In the genomic region with DNA sequence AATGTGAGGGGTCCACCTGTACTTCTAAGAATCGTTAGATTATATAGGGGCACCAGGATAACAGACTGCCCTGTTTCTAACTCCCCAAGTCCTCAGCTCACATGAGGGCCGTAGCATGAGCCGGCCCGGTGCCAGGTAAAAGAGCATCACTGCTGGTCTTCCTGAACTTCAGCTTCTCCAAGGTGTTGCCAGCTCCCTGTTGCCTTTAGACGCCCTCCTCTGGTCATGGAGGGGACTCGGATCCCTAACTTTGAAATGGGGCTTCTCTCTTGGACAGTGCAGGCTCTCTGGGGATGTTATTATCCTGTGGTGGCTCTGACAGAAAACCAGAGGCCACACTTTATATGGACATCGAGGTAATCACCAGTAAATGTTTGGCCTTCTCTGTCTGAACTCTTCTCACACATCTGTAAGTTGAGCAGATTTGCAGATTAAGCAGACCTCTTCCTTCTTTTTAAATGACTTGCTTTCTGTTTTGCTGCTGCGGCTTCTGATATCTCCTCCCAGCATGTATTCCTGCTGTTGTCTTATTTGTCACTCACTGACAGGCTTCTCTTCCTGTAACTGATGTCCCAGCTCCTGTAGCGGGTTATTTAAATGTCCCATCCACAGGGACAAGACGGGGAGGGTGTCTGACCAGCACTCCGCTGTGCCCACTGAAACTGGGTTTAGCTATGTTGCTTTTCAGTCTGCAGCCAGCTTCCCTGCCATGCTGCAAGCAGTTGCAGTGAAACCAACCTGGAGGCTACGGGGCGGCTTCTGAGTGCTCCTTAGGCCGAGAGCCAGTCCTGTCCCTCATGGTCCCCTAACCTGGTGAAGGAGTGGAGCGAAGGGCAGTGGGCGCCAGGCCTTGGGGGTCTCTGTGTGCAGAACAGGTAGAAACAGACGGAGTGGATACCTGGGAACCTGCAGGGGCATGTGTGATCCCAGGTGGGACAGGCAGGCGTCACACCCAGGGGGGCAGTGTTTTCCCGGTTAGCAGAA, we compare ENCODE assay signal across 9 cellular contexts. TPM values are rescaled to one million over a fixed set of nuclear protein-coding genes. Genes with fewer than 3 reads are reported as not detected.
DNase-seq lines count a peak whose midpoint lies in the region; ATAC-seq and TF ChIP-seq lines count a peak whose summit lies in the region.
"Had no signal": no experiment of that assay in that cellular context is flagged by ENCODE, and none has a peak within 500 bp of the region (broad histone marks: within the 10 kb centered on the region; RNA-seq: fewer than 3 reads in every experiment).

No MANE protein-coding gene starts in this region.

- no peak overlapping the region for H3K4me2 ChIP-seq in GM23248 (ENCODE audit: unreplicated experiment)

- ATAC-seq in GM21529 (IDR thresholded peaks at IDR 0.05; ENCODE audit: unreplicated experiment) = no peak
- no peak for ATAC-seq in GM21447 (IDR thresholded peaks at IDR 0.05; ENCODE audit: unreplicated experiment)
- ATAC-seq: left lung had no signal

- H3K27me3 ChIP-seq in A673 (replicated peaks; ENCODE audit: insufficient read depth, low read depth, low read length, poor library complexity) = no peaks in the 10 kb centered on the region
- H3K27me3 ChIP-seq in GM23248 (replicated peaks; ENCODE audit: insufficient read depth) = no peaks in the 10 kb centered on the region
- H3K27me3 ChIP-seq: left lung had no signal

- 89% methylated on average over 19 of the region's 19 CpGs for WGBS in GM23248 (ENCODE audit: low coverage in 1 of 2, low lambda C conversion rate in 2 of 2, missing lambda C conversion rate in 2 of 2), 2 experiments

- no peaks in the 10 kb centered on the region for H3K36me3 ChIP-seq in A673 (ENCODE audit: insufficient read depth, low read length, poor library complexity, severe bottlenecking)
- no peaks in the 10 kb centered on the region; the same call in 1 of the 2 replicates for H3K36me3 ChIP-seq in GM23248 (ENCODE audit: low read depth)

- TF ChIP-seq CTCF in A673 (conservative IDR thresholded peaks at IDR 0.05; ENCODE audit: low read depth, low read length) = peak; percentile 50

- peaks cover 100% of the 10 kb centered on the region for H3K79me2 ChIP-seq in GM23248 (ENCODE audit: insufficient read depth)

- H3K4me3 ChIP-seq in A673 (ENCODE audit: low read depth, low read length, poor library complexity, severe bottlenecking) (no peak overlapping the region), GM23248 (no peak overlapping the region)
- H3K4me3 ChIP-seq: left lung had no signal

- H3K4me3 Mint-ChIP-seq in activated CD4-positive, alpha-beta memory T cell treated with anti-CD3 and anti-CD28 coated beads for 36 hours = no peak overlapping the region

- in situ Hi-C loops in GM23248 (cut with MboI) = no loop called here

- no peaks in the 10 kb centered on the region for H3K9me2 ChIP-seq in GM23248 (ENCODE audit: insufficient read depth)

- H3K4me1 Mint-ChIP-seq in activated CD4-positive, alpha-beta memory T cell treated with anti-CD3 and anti-CD28 coated beads for 36 hours (ENCODE audit: low read depth) = peaks cover 86% of the 10 kb centered on the region

- no peaks in the 10 kb centered on the region for H3K9me3 Mint-ChIP-seq in activated CD4-positive, alpha-beta memory T cell treated with anti-CD3 and anti-CD28 coated beads for 36 hours

- H3K27ac ChIP-seq in A673 (ENCODE audit: low read depth, low read length, poor library complexity, severe bottlenecking) (peak overlapping the region; percentile 53), GM23248 (no peak overlapping the region)

- H3K27me3 Mint-ChIP-seq in activated CD4-positive, alpha-beta memory T cell treated with anti-CD3 and anti-CD28 coated beads for 36 hours = no peaks in the 10 kb centered on the region

- H4K20me1 ChIP-seq in GM23248 (ENCODE audit: insufficient read depth) = no peaks in the 10 kb centered on the region

- intact Hi-C loops in A673 (cut with micrococcal nuclease; ENCODE audit: unreplicated experiment) = no loop called here
- intact Hi-C loops in activated CD4-positive, alpha-beta memory T cell treated with anti-CD3 and anti-CD28 coated beads for 36 hours (cut with micrococcal nuclease) = loop anchor here (2.0 kb wide), 1 partner anchor 17 kb away; no protein-coding TSS in a partner anchor

- DNase-seq in A673 (ENCODE audit: low spot score) = no peak
- DNase-seq in GM23248 = peak; percentile 31
- no peak for DNase-seq in activated CD4-positive, alpha-beta memory T cell treated with anti-CD3 and anti-CD28 coated beads for 36 hours
- peak; percentile 64 for DNase-seq in iPS-NIHi11 (ENCODE audit: low spot score)
- DNase-seq in anterior cingulate cortex (lab: John Stamatoyannopoulos, UW) = no peak
- DNase-seq in DMS79 (lab: John Stamatoyannopoulos, UW) = no peak

- H3K36me3 Mint-ChIP-seq in activated CD4-positive, alpha-beta memory T cell treated with anti-CD3 and anti-CD28 coated beads for 36 hours = peaks cover 15% of the 10 kb centered on the region

- H3K27ac Mint-ChIP-seq in activated CD4-positive, alpha-beta memory T cell treated with anti-CD3 and anti-CD28 coated beads for 36 hours = peak overlapping the region; percentile 61

- H3K9me3 ChIP-seq in A673 (ENCODE audit: low read depth, low read length, poor library complexity, severe bottlenecking) (no peaks in the 10 kb centered on the region), GM23248 (ENCODE audit: low read depth) (no peaks in the 10 kb centered on the region)
- H3K9me3 ChIP-seq: left lung had no signal

- 0 out of 2 replicates have a peak, but pooled peaks cover 5% of the 10 kb centered on the region for H3F3A ChIP-seq in GM23248 (ENCODE audit: insufficient read depth)

- no TSS peak for BruUV-seq in A673 (replicated peaks; lab: Mats Ljungman, UMichigan)

- no peaks in the 10 kb centered on the region for H3K4me1 ChIP-seq in A673 (ENCODE audit: insufficient read depth, low read length, poor library complexity, severe bottlenecking)
- H3K4me1 ChIP-seq in GM23248 (ENCODE audit: insufficient read depth) = no peaks in the 10 kb centered on the region

- H2AFZ ChIP-seq in GM23248 = no peak overlapping the region

- POLR2A ChIA-PET in A673 (lab: Charles Lee; ENCODE audit: low non-redundant PET) = no interaction called here
- POLR2A ChIA-PET in activated CD4-positive, alpha-beta memory T cell treated with anti-CD3 and anti-CD28 coated beads for 36 hours (lab: Charles Lee) = no interaction called here

- CTCF ChIA-PET in A673 (lab: Charles Lee) = no interaction called here
- CTCF ChIA-PET in activated CD4-positive, alpha-beta memory T cell treated with anti-CD3 and anti-CD28 coated beads for 36 hours (lab: Charles Lee) = interaction anchor here (1.0 to 2.2 kb wide), 4 partner anchors 12 to 70 kb away, joined by 3 to 10 read pairs (median 6); partner anchors contain the start of gene GATAD2A

- H3K9ac ChIP-seq in GM23248 = no peak overlapping the region

RNA-seq across cellular contexts. Expression of gene TSSK6, which starts 39.2 kb away (rescaled TPM):
- 2.5 TPM in 2 replicates for total RNA-seq in A673 (2021)
- 0.25 and 2.3 TPM in 2 replicates for total RNA-seq in GM23248 (2014; rRNA removed; shearing (Covaris generic))
- polyA plus RNA-seq in GM23248 (2016; fragmentation: Nextera tagmentation; extraction: Ambion mirVana) = 0.70 and 0.95 TPM in 2 replicates
- 1 to 10 TPM; 3.1 to 4.7 TPM for total RNA-seq in activated CD4-positive, alpha-beta memory T cell treated with anti-CD3 and anti-CD28 coated beads for 36 hours

RNA-seq across cellular contexts. Expression of gene NDUFA13, which starts 39.9 kb away (rescaled TPM):
- total RNA-seq in A673 (2021) = 421 and 431 TPM in 2 replicates
- 18.3 and 92.4 TPM in 2 replicates for total RNA-seq in GM23248 (2014; rRNA removed; shearing (Covaris generic))
- polyA plus RNA-seq in GM23248 (2016; fragmentation: Nextera tagmentation; extraction: Ambion mirVana) = 466 and 474 TPM in 2 replicates
- total RNA-seq in activated CD4-positive, alpha-beta memory T cell treated with anti-CD3 and anti-CD28 coated beads for 36 hours = 100 to 1,000 TPM; 365 to 374 TPM

RNA-seq across cellular contexts. Expression of gene YJEFN3, which starts 52.6 kb away (rescaled TPM):
- total RNA-seq in A673 (2021) = 8.6 TPM in 2 replicates
- total RNA-seq in GM23248 (2014; rRNA removed; shearing (Covaris generic)) = 0.25 TPM in 1 of 2 replicates, not detected in the other
- 1.3 and 2.4 TPM in 2 replicates for polyA plus RNA-seq in GM23248 (2016; fragmentation: Nextera tagmentation; extraction: Ambion mirVana)
- 1 to 10 TPM; 6.9 to 8.2 TPM for total RNA-seq in activated CD4-positive, alpha-beta memory T cell treated with anti-CD3 and anti-CD28 coated beads for 36 hours

Comparison
In these comparisons a context has a peak if more than half of its experiments do, and no peak if none do; other contexts are left out.
1. DNase-seq: peak in GM23248 (single experiment) and iPS-NIHi11 (single experiment); none in A673 (single experiment), activated CD4-positive, alpha-beta memory T cell treated with anti-CD3 and anti-CD28 coated beads for 36 hours (single experiment), anterior cingulate cortex (0 of 58) and DMS79 (single experiment).